In genomic region chr20:1376007-1376406, GRCh38 we compare ENCODE assay signal across 11 cellular contexts. TPM values are rescaled to one million over a fixed set of nuclear protein-coding genes. Genes with fewer than 3 reads are reported as not detected.
DNase-seq lines count a peak whose midpoint lies in the region; ATAC-seq and TF ChIP-seq lines count a peak whose summit lies in the region.
"Had no signal": no experiment of that assay in that cellular context is flagged by ENCODE, and none has a peak within 500 bp of the region (broad histone marks: within the 10 kb centered on the region; RNA-seq: fewer than 3 reads in every experiment).

No MANE protein-coding gene starts in this region.

- no peak overlapping the region for H3K4me3 ChIP-seq in RWPE2 (ENCODE audit: severe bottlenecking)
- no peak overlapping the region for H3K4me3 ChIP-seq in esophagus squamous epithelium
- H3K4me3 ChIP-seq in psoas muscle: no peak overlapping the region

- H3K27ac Mint-ChIP-seq in T-helper 2 cell treated with Interferon-gamma antibody and Interleukin-4, amounts not matched to agents 5 μg/mL and 100 μg/mL, for 36 hours: peak overlapping the region; percentile 48

- no peaks in the 10 kb centered on the region for H3K9me3 Mint-ChIP-seq in T-helper 2 cell treated with Interferon-gamma antibody and Interleukin-4, amounts not matched to agents 5 μg/mL and 100 μg/mL, for 36 hours

- H3K36me3 ChIP-seq in RWPE2 (ENCODE audit: low read depth) (peaks cover 66% of the 10 kb centered on the region), esophagus squamous epithelium (peaks cover 0 to 44% (median 0%) of the 10 kb centered on the region in 3 donors), psoas muscle (ENCODE audit: insufficient read depth in 1 of 2, low read depth in 1 of 2) (peaks cover 3 to 34% of the 10 kb centered on the region in 2 donors)

- peaks cover 74% of the 10 kb centered on the region for H3K4me1 Mint-ChIP-seq in T-helper 2 cell treated with Interferon-gamma antibody and Interleukin-4, amounts not matched to agents 5 μg/mL and 100 μg/mL, for 36 hours (ENCODE audit: low read depth)

- intact Hi-C loops in esophagus squamous epithelium (cut with DNase I) (no loop called here), psoas muscle (cut with DNase I) (no loop called here)

- H3K27ac ChIP-seq in RWPE2 (ENCODE audit: poor library complexity, severe bottlenecking) (peak overlapping the region; percentile 79), esophagus squamous epithelium (peak overlapping the region in 3 of 4 donors; percentile 3 to 33 (median 17)), psoas muscle (peak overlapping the region; percentile 56)
- H3K27ac ChIP-seq: foreskin keratinocyte had no signal

- H3K4me3 Mint-ChIP-seq in T-helper 2 cell treated with Interferon-gamma antibody and Interleukin-4, amounts not matched to agents 5 μg/mL and 100 μg/mL, for 36 hours: peak overlapping the region; percentile 42

- H3K27me3 ChIP-seq in RWPE2 (ENCODE audit: insufficient read depth, poor library complexity, severe bottlenecking): no peaks in the 10 kb centered on the region
- no peaks in the 10 kb centered on the region for H3K27me3 ChIP-seq in esophagus squamous epithelium
- no peaks in the 10 kb centered on the region for H3K27me3 ChIP-seq in psoas muscle (ENCODE audit: insufficient read depth in 3 of 3, low read length in 2 of 3)
- H3K27me3 ChIP-seq: foreskin keratinocyte had no signal

- H3K9me3 ChIP-seq in RWPE2 (ENCODE audit: severe bottlenecking) (no peaks in the 10 kb centered on the region), esophagus squamous epithelium (no peaks in the 10 kb centered on the region), psoas muscle (no peaks in the 10 kb centered on the region)

- H3K36me3 Mint-ChIP-seq in T-helper 2 cell treated with Interferon-gamma antibody and Interleukin-4, amounts not matched to agents 5 μg/mL and 100 μg/mL, for 36 hours (ENCODE audit: low read depth): peaks cover 52% of the 10 kb centered on the region

- 60 to 86% methylated on average over 1 of the region's 1 CpG for WGBS in esophagus squamous epithelium, 2 donors
- WGBS in psoas muscle, 3 donors: 77 to 91% (median 77%) methylated on average over 1 of the region's 1 CpG

- peaks cover 51% of the 10 kb centered on the region for H3K4me1 ChIP-seq in RWPE2 (ENCODE audit: insufficient read depth, poor library complexity, severe bottlenecking)
- H3K4me1 ChIP-seq in esophagus squamous epithelium: peaks cover 4 to 95% (median 34%) of the 10 kb centered on the region in 3 donors
- H3K4me1 ChIP-seq in psoas muscle: peaks cover 73% of the 10 kb centered on the region

- no peaks in the 10 kb centered on the region for H3K27me3 Mint-ChIP-seq in T-helper 2 cell treated with Interferon-gamma antibody and Interleukin-4, amounts not matched to agents 5 μg/mL and 100 μg/mL, for 36 hours (ENCODE audit: low read depth)

- no peak for DNase-seq in T-helper 2 cell treated with Interferon-gamma antibody and Interleukin-4, amounts not matched to agents 5 μg/mL and 100 μg/mL, for 36 hours (ENCODE audit: low spot score)
- no peak for DNase-seq in T-helper 2 cell
- no peak for DNase-seq in RWPE2 (ENCODE audit: low spot score)
- DNase-seq in esophagus squamous epithelium (lab: John Stamatoyannopoulos, UW): no peak
- DNase-seq in psoas muscle: no peak
- no peak for DNase-seq in COLO668 (lab: John Stamatoyannopoulos, UW; ENCODE audit: unreplicated experiment)
- DNase-seq in NCI-H1048 (lab: John Stamatoyannopoulos, UW): no peak
- no peak for DNase-seq in NCI-H1436 treated with DMSO at 0.1 percent for 48 hours (lab: John Stamatoyannopoulos, UW)
- DNase-seq: central memory CD4-positive, alpha-beta T cell; foreskin keratinocyte; NCI-H2029 treated with DMSO at 0.1 percent for 48 hours had no signal

- TF ChIP-seq CTCF in RWPE2 (IDR thresholded peaks at IDR 0.05; ENCODE audit: poor library complexity, severe bottlenecking): no peak
- TF ChIP-seq CTCF in esophagus squamous epithelium (IDR thresholded peaks at IDR 0.05): no peak
- TF ChIP-seq CTCF in psoas muscle (IDR thresholded peaks at IDR 0.05): no peak

- TF ChIP-seq POLR2A in esophagus squamous epithelium (IDR thresholded peaks at IDR 0.05): no peak

- ATAC-seq in RWPE2 (ENCODE audit: low read depth) (no peak), psoas muscle (peak in 2 of 4 donors; percentile 3 to 6)
- ATAC-seq: foreskin keratinocyte had no signal

RNA-seq across cellular contexts. Expression of gene FKBP1A, which starts 16.8 kb away (rescaled TPM):
- total RNA-seq in esophagus squamous epithelium (100 to 1,000 TPM in 3 of 4 donors, 10 to 100 TPM in 1; 76.2 to 132 (median 102) TPM), psoas muscle (100 to 1,000 TPM in 2 of 4 donors, 10 to 100 TPM in 2; 78.4 to 166 (median 98.2) TPM)
- 100 to 1,000 TPM in 2 of 3 donors, 10 to 100 TPM in 1; 86.8 to 503 (median 141) TPM for polyA plus RNA-seq in psoas muscle

RNA-seq across cellular contexts. Expression of gene SDCBP2, which starts 47.1 kb away (rescaled TPM):
- total RNA-seq in esophagus squamous epithelium: 100 to 1,000 TPM in 3 of 4 donors, 10 to 100 TPM in 1; 90.2 to 175 (median 134) TPM
- total RNA-seq in psoas muscle: 1 to 10 TPM; 1.6 to 3.2 (median 1.9) TPM
- 10 to 100 TPM in 1 of 3 donors, 1 to 10 TPM in 2; 1.9 to 10.5 (median 2.2) TPM for polyA plus RNA-seq in psoas muscle

Comparison
In these comparisons a context has a peak if more than half of its experiments do, and no peak if none do; other contexts are left out.
1. H3K27ac ChIP-seq: peak in every context shown above with its lines; median percentile 79 in RWPE2; 56 in psoas muscle; 17 in esophagus squamous epithelium.
2. RNA of gene SDCBP2, which starts 47.1 kb away (total RNA-seq): 90.2 to 175 TPM in esophagus squamous epithelium; 1.6 to 3.2 TPM in psoas muscle; every median in the first group is over 10 times any median in the second.